ENCODE assay signal across 8 cellular contexts in the genomic region with DNA sequence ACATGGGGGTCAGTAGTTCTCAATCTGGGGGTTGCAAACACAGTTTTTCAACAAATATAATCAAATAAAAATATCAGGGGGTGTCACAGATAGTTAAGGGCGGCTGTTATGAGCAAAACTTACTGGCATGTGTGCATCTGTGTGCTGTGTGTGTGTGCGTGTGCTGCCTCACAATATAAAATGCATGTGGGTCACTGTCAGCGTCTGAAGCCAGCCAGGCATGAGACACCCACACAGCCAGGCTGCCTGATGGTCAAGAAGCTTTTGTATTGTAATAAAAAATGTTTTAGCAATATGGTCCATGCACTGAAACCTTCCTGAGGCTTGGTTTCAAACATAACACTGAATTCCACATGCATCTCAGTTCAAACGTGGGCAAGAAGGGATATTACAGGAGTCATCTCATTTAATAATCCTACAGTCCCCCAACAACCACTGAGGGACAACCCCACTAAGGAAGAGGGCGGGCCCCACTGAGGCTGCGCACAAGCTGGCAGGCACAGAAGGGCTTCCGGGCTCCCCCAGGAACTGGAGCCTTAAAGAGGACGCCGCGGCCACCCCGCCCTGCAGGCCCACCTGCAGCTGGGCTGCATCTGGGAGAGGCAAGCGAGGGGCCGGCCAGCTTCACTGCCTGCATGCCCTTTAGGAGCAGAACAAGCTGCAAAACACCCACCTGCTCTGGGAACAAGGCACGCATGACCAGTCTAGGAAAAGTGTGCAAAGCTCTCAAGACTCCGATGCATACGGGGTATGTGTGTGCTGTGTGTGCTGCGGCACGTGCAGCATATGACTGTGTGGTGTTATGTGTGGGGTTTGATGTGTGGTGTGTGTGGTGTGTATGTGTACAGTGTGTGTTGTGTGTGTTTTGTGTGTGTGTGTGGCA. TPM values are rescaled to one million over a fixed set of nuclear protein-coding genes. Genes with fewer than 3 reads are reported as not detected.
DNase-seq lines count a peak whose midpoint lies in the region; ATAC-seq and TF ChIP-seq lines count a peak whose summit lies in the region.

No MANE protein-coding gene starts in this region.

- H3K9me3 Mint-ChIP-seq in activated T-helper 1 cell treated with anti-CD3 and anti-CD28 coated beads, Interleukin-12 subunit alpha, Interleukin-12 subunit beta, Interleukin-2, Interleukin-4 antibody, amounts not matched to agents 30 ng/mL and 10 ng/mL and 1 ng/mL, durations not matched to agents 14 hours and 24 hours and 36 hours: no peaks in the 10 kb centered on the region
- H3K9me3 Mint-ChIP-seq in natural killer cell: no peaks in the 10 kb centered on the region

- H3K4me1 Mint-ChIP-seq in activated T-helper 1 cell treated with anti-CD3 and anti-CD28 coated beads, Interleukin-12 subunit alpha, Interleukin-12 subunit beta, Interleukin-2, Interleukin-4 antibody, amounts not matched to agents 30 ng/mL and 10 ng/mL and 1 ng/mL, durations not matched to agents 14 hours and 24 hours and 36 hours (ENCODE audit: low read depth): peaks cover 90% of the 10 kb centered on the region
- H3K4me1 Mint-ChIP-seq in natural killer cell: peaks cover 83 to 95% of the 10 kb centered on the region in 2 donors

- TF ChIP-seq CTCF in natural killer cell (IDR thresholded peaks at IDR 0.05): no peak

- H3K36me3 Mint-ChIP-seq in activated T-helper 1 cell treated with anti-CD3 and anti-CD28 coated beads, Interleukin-12 subunit alpha, Interleukin-12 subunit beta, Interleukin-2, Interleukin-4 antibody, amounts not matched to agents 30 ng/mL and 10 ng/mL and 1 ng/mL, durations not matched to agents 14 hours and 24 hours and 36 hours (ENCODE audit: low read depth): peaks cover 44% of the 10 kb centered on the region
- H3K36me3 Mint-ChIP-seq in natural killer cell: no peaks in the 10 kb centered on the region

- DNase-seq in activated T-cell treated with anti-CD3 and anti-CD28 coated beads for 1 hour (ENCODE audit: low read depth): peak; percentile 59
- no peak for DNase-seq in activated T-cell treated with anti-CD3 and anti-CD28 coated beads for 4 hours
- peak; percentile 56 for DNase-seq in activated T-helper 1 cell treated with anti-CD3 and anti-CD28 coated beads, Interleukin-12 subunit alpha, Interleukin-12 subunit beta, Interleukin-2, Interleukin-4 antibody, amounts not matched to agents 30 ng/mL and 10 ng/mL and 1 ng/mL, durations not matched to agents 14 hours and 24 hours and 36 hours (ENCODE audit: low spot score)
- peak; percentile 42 for DNase-seq in natural killer cell
- no peak for DNase-seq in AG20443 (ENCODE audit: low spot score)
- DNase-seq in cerebellar nuclear complex (lab: John Stamatoyannopoulos, UW): no peak
- no peak for DNase-seq in NCI-H1694 (lab: John Stamatoyannopoulos, UW)

- H3K4me3 Mint-ChIP-seq in activated T-helper 1 cell treated with anti-CD3 and anti-CD28 coated beads, Interleukin-12 subunit alpha, Interleukin-12 subunit beta, Interleukin-2, Interleukin-4 antibody, amounts not matched to agents 30 ng/mL and 10 ng/mL and 1 ng/mL, durations not matched to agents 14 hours and 24 hours and 36 hours: peak overlapping the region; percentile 81
- H3K4me3 Mint-ChIP-seq in natural killer cell: peak overlapping the region; percentile 32

- ATAC-seq in HG03460 (IDR thresholded peaks at IDR 0.05; ENCODE audit: unreplicated experiment): peak; percentile 82
- ATAC-seq in natural killer cell: peak; percentile 75 to 84 (median 76)

- H3K27me3 Mint-ChIP-seq in activated T-helper 1 cell treated with anti-CD3 and anti-CD28 coated beads, Interleukin-12 subunit alpha, Interleukin-12 subunit beta, Interleukin-2, Interleukin-4 antibody, amounts not matched to agents 30 ng/mL and 10 ng/mL and 1 ng/mL, durations not matched to agents 14 hours and 24 hours and 36 hours (ENCODE audit: insufficient read depth): no peaks in the 10 kb centered on the region
- H3K27me3 Mint-ChIP-seq in natural killer cell (ENCODE audit: low read depth in 2 of 2): no peaks in the 10 kb centered on the region

- intact Hi-C loops in activated T-helper 1 cell treated with anti-CD3 and anti-CD28 coated beads, Interleukin-12 subunit alpha, Interleukin-12 subunit beta, Interleukin-2, Interleukin-4 antibody, amounts not matched to agents 30 ng/mL and 10 ng/mL and 1 ng/mL, durations not matched to agents 14 hours and 24 hours and 36 hours (cut with micrococcal nuclease): no loop called here
- intact Hi-C loops in natural killer cell (cut with micrococcal nuclease): loop anchor here (2.0 kb wide), 2 partner anchors 15 kb away; partner anchors contain the start of gene SEMA4D

- peak overlapping the region; percentile 96 for H3K27ac Mint-ChIP-seq in activated T-helper 1 cell treated with anti-CD3 and anti-CD28 coated beads, Interleukin-12 subunit alpha, Interleukin-12 subunit beta, Interleukin-2, Interleukin-4 antibody, amounts not matched to agents 30 ng/mL and 10 ng/mL and 1 ng/mL, durations not matched to agents 14 hours and 24 hours and 36 hours
- H3K27ac Mint-ChIP-seq in natural killer cell: peak overlapping the region; percentile 63 to 78

RNA-seq across cellular contexts. Expression of gene SEMA4D, which starts 14.1 kb away (rescaled TPM):
- total RNA-seq in activated T-helper 1 cell treated with anti-CD3 and anti-CD28 coated beads, Interleukin-12 subunit alpha, Interleukin-12 subunit beta, Interleukin-2, Interleukin-4 antibody, amounts not matched to agents 30 ng/mL and 10 ng/mL and 1 ng/mL, durations not matched to agents 14 hours and 24 hours and 36 hours: 388 and 411 TPM in 2 replicates
- total RNA-seq in natural killer cell: 100 to 1,000 TPM; 354 to 448 (median 420) TPM

Comparison
In these comparisons a context has a peak if more than half of its experiments do, and no peak if none do; other contexts are left out.
1. DNase-seq: peak in activated T-cell treated with anti-CD3 and anti-CD28 coated beads for 1 hour (single experiment), activated T-helper 1 cell treated with anti-CD3 and anti-CD28 coated beads, Interleukin-12 subunit alpha, Interleukin-12 subunit beta, Interleukin-2, Interleukin-4 antibody, amounts not matched to agents 30 ng/mL and 10 ng/mL and 1 ng/mL, durations not matched to agents 14 hours and 24 hours and 36 hours (single experiment) and natural killer cell (single experiment); none in activated T-cell treated with anti-CD3 and anti-CD28 coated beads for 4 hours (single experiment), AG20443 (single experiment), cerebellar nuclear complex (0 of 2) and NCI-H1694 (single experiment).